ENCODE assay signal across 29 cellular contexts in the genomic region with DNA sequence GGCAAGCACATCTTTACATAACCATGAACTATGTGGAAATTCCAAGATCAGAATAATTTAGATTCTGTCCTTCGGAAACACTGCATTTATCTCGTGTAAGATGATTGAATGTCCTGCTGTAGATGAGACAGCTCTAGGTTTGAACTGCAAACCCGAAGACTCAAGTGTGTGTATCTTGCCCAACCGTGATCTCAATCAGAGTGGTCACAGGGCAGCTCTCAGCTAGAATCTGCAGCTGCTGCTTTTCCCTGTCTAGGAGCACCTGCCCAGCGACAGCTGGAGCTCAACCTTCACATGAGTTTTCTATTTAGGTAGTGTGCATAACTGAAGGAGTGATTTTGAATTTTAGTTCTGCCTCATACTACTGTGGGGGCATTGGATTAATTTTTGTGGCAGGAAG. TPM values are rescaled to one million over a fixed set of nuclear protein-coding genes. Genes with fewer than 3 reads are reported as not detected.
DNase-seq lines count a peak whose midpoint lies in the region; ATAC-seq and TF ChIP-seq lines count a peak whose summit lies in the region.
"Had no signal": no experiment of that assay in that cellular context is flagged by ENCODE, and none has a peak within 500 bp of the region (broad histone marks: within the 10 kb centered on the region; RNA-seq: fewer than 3 reads in every experiment).

No MANE protein-coding gene starts in this region.

- H3K4me1 ChIP-seq in OCI-LY3 (ENCODE audit: low read length) = peaks cover 17% of the 10 kb centered on the region
- H3K4me1 ChIP-seq: colonic mucosa, lower lobe of right lung, stomach, tibial artery had no signal

- H3K36me3 Mint-ChIP-seq in nephron (ENCODE audit: low read depth) = no peaks in the 10 kb centered on the region
- H3K36me3 Mint-ChIP-seq in immature natural killer cell = no peaks in the 10 kb centered on the region
- H3K36me3 Mint-ChIP-seq: activated naive CD4-positive, alpha-beta T cell treated with anti-CD3 and anti-CD28 coated beads, Interleukin-2, amount 50 U/mL, for 72 hours; CD4-positive, CD25-positive, alpha-beta regulatory T cell; natural killer cell treated with Interleukin-12 subunit alpha and Interleukin-12 subunit beta and Interleukin-15 and Interleukin-18, amount 100 ng/mL, for 72 hours had no signal

- H3K27me3 ChIP-seq in OCI-LY3 (ENCODE audit: low read depth, low read length) = no peaks in the 10 kb centered on the region
- H3K27me3 ChIP-seq: cardiac muscle cell, colonic mucosa, stomach, tibial artery had no signal

- DNase-seq in NCI-H2029 (lab: John Stamatoyannopoulos, UW) = peak; percentile 0
- no peak for DNase-seq in NCI-H2029 treated with DMSO at 0.1 percent for 48 hours (lab: John Stamatoyannopoulos, UW)
- peak; percentile 13 for DNase-seq in NCI-H146 treated with DMSO at 0.1 percent for 48 hours (lab: John Stamatoyannopoulos, UW; ENCODE audit: unreplicated experiment)
- DNase-seq in NCI-H2081 treated with DMSO at 0.1 percent for 48 hours (lab: John Stamatoyannopoulos, UW) = no peak
- no peak for DNase-seq in immature natural killer cell
- DNase-seq: activated CD4-positive, alpha-beta memory T cell treated with anti-CD3 and anti-CD28 coated beads, Interleukin-2, amount 10 ng/mL, durations not matched to agents 7 days and 5 days; activated CD8-positive, alpha-beta memory T cell treated with anti-CD3 and anti-CD28 coated beads, Interleukin-2, amount 50 U/mL, for 48 hours; anterior cingulate cortex; CD4-positive, CD25-positive, alpha-beta regulatory T cell; colonic mucosa; effector CD8-positive, alpha-beta T cell; glutamatergic neuron; lower lobe of right lung; NCI-H1092 treated with DMSO at 0.1 percent for 48 hours; NCI-H524; retina; stimulated activated CD4-positive, alpha-beta T cell treated with anti-CD3 and anti-CD28 coated beads, Interleukin-1b, Interleukin-23, amount 100 ng/mL, for 48 hours; stomach; tibial artery had no signal

- no peak overlapping the region for H3K9ac ChIP-seq in OCI-LY3 (ENCODE audit: low read length)

- H3K36me3 ChIP-seq in OCI-LY3 (replicated peaks; ENCODE audit: low read depth, low read length) = no peaks in the 10 kb centered on the region
- H3K36me3 ChIP-seq: cardiac muscle cell, colonic mucosa, lower lobe of right lung, stomach, tibial artery had no signal

- peaks cover 13% of the 10 kb centered on the region for H3K4me1 Mint-ChIP-seq in nephron
- H3K4me1 Mint-ChIP-seq in immature natural killer cell = peaks cover 0 to 5% of the 10 kb centered on the region in 2 donors
- H3K4me1 Mint-ChIP-seq: CD4-positive, CD25-positive, alpha-beta regulatory T cell had no signal

- H3K27ac Mint-ChIP-seq in nephron (peak overlapping the region; percentile 5 to 79 (median 76)), immature natural killer cell (peak overlapping the region in 1 of 6 donors; percentile 12)
- H3K27ac Mint-ChIP-seq: activated CD4-positive, alpha-beta memory T cell treated with anti-CD3 and anti-CD28 coated beads, Interleukin-2, amount 10 ng/mL, durations not matched to agents 7 days and 5 days; activated naive CD4-positive, alpha-beta T cell treated with anti-CD3 and anti-CD28 coated beads, Interleukin-2, amount 50 U/mL, for 72 hours; CD4-positive, CD25-positive, alpha-beta regulatory T cell; natural killer cell treated with Interleukin-12 subunit alpha and Interleukin-12 subunit beta and Interleukin-15 and Interleukin-18, amount 100 ng/mL, for 72 hours had no signal

- peak overlapping the region; percentile 24 for H3K4me2 ChIP-seq in OCI-LY3 (ENCODE audit: low read length)
- H3K4me2 ChIP-seq: smooth muscle cell had no signal

- no peaks in the 10 kb centered on the region for H4K20me1 ChIP-seq in OCI-LY3 (ENCODE audit: insufficient read depth, low read length)

- no peak for ATAC-seq in GM19455 (IDR thresholded peaks at IDR 0.05; ENCODE audit: unreplicated experiment)
- ATAC-seq: activated naive CD4-positive, alpha-beta T cell treated with anti-CD3 and anti-CD28 coated beads, Interleukin-2, amount 50 U/mL, for 72 hours; HCT116; lower lobe of right lung; natural killer cell treated with Interleukin-12 subunit alpha and Interleukin-12 subunit beta and Interleukin-15 and Interleukin-18, amount 100 ng/mL, for 72 hours had no signal

- no peak overlapping the region for H3K4me3 ChIP-seq in OCI-LY3 (ENCODE audit: low read length)
- H3K4me3 ChIP-seq: cardiac muscle cell, colonic mucosa, lower lobe of right lung, SK-N-MC, smooth muscle cell, stomach, tibial artery had no signal

- H3K27ac ChIP-seq in OCI-LY3 (ENCODE audit: low read length) = no peak overlapping the region
- H3K27ac ChIP-seq: cardiac muscle cell, colonic mucosa, epithelial cell of prostate, lower lobe of right lung, SK-N-MC, stomach, tibial artery had no signal

- TF ChIP-seq CTCF in OCI-LY3 (IDR thresholded peaks at IDR 0.05; ENCODE audit: low read depth, low read length) (no peak), nephron (IDR thresholded peaks at IDR 0.05; ENCODE audit: unreplicated experiment in 3 of 3) (no peak)

- H3K9me3 Mint-ChIP-seq in nephron = no peaks in the 10 kb centered on the region
- H3K9me3 Mint-ChIP-seq in immature natural killer cell = peaks cover 0 to 1% (median 0%) of the 10 kb centered on the region in 6 donors
- H3K9me3 Mint-ChIP-seq: activated CD4-positive, alpha-beta memory T cell treated with anti-CD3 and anti-CD28 coated beads, Interleukin-2, amount 10 ng/mL, durations not matched to agents 7 days and 5 days; activated naive CD4-positive, alpha-beta T cell treated with anti-CD3 and anti-CD28 coated beads, Interleukin-2, amount 50 U/mL, for 72 hours; CD4-positive, CD25-positive, alpha-beta regulatory T cell; natural killer cell treated with Interleukin-12 subunit alpha and Interleukin-12 subunit beta and Interleukin-15 and Interleukin-18, amount 100 ng/mL, for 72 hours had no signal

- no peaks in the 10 kb centered on the region for H3K79me2 ChIP-seq in OCI-LY3 (ENCODE audit: low read length)

- no peak overlapping the region for H2AFZ ChIP-seq in OCI-LY3 (ENCODE audit: low read depth, low read length)

- H3K9me3 ChIP-seq in OCI-LY3 (ENCODE audit: insufficient read depth, low read length) = no peaks in the 10 kb centered on the region
- H3K9me3 ChIP-seq: colonic mucosa, lower lobe of right lung, stomach, tibial artery had no signal

- H3K4me3 Mint-ChIP-seq in nephron = peak overlapping the region in 1 of 3 experiments; percentile 65
- H3K4me3 Mint-ChIP-seq in immature natural killer cell = no peak overlapping the region
- H3K4me3 Mint-ChIP-seq: activated CD4-positive, alpha-beta memory T cell treated with anti-CD3 and anti-CD28 coated beads, Interleukin-2, amount 10 ng/mL, durations not matched to agents 7 days and 5 days; CD4-positive, CD25-positive, alpha-beta regulatory T cell; natural killer cell treated with Interleukin-12 subunit alpha and Interleukin-12 subunit beta and Interleukin-15 and Interleukin-18, amount 100 ng/mL, for 72 hours had no signal

- H3K27me3 Mint-ChIP-seq in nephron (ENCODE audit: low read depth) = peaks cover 3% of the 10 kb centered on the region
- H3K27me3 Mint-ChIP-seq in immature natural killer cell (ENCODE audit: low read depth in 3 of 3) = peaks cover 0 to 17% (median 6%) of the 10 kb centered on the region in 3 donors

RNA-seq across cellular contexts. Expression of gene KIF20B, which starts 17.5 kb away (rescaled TPM):
- 10 to 100 TPM in 1 of 3 donors, 1 to 10 TPM in 2; 6.1 to 17.0 (median 8.6) TPM for polyA plus RNA-seq in immature natural killer cell

RNA-seq across cellular contexts. Expression of gene PANK1, which starts 38.9 kb away (rescaled TPM):
- polyA plus RNA-seq in immature natural killer cell = 1 to 10 TPM in 1 of 3 donors, under 1 TPM in 1, not detected in 1; 0.66 to 1.4 TPM

Comparison
In these comparisons a context has a peak if more than half of its experiments do, and no peak if none do; other contexts are left out.
1. DNase-seq: peak in NCI-H2029 (single experiment) and NCI-H146 treated with DMSO at 0.1 percent for 48 hours (single experiment); none in NCI-H2029 treated with DMSO at 0.1 percent for 48 hours (single experiment), NCI-H2081 treated with DMSO at 0.1 percent for 48 hours (single experiment) and immature natural killer cell (0 of 3).